ENCODE assay signal across 12 cellular contexts in the genomic region with DNA sequence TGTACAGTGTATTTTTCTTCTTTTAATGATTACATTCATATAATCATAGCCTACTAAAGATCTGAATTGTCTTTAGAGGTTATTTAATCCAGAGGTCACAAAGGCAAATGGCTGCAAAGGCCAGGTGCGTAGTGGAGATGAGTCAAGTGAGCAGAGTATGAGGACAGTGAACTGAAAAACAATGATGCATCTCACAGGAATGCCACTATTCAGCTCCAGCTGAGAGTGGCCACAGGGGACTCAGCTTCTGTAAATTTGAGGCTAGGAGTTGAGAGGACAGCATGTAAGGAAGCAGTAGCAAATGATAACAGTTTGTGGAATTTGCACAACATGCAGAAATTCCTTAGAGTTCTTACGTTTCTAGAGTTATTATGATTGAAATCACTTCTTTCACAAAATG. TPM values are rescaled to one million over a fixed set of nuclear protein-coding genes. Genes with fewer than 3 reads are reported as not detected.
DNase-seq lines count a peak whose midpoint lies in the region; ATAC-seq and TF ChIP-seq lines count a peak whose summit lies in the region.
"Had no signal": no experiment of that assay in that cellular context is flagged by ENCODE, and none has a peak within 500 bp of the region (broad histone marks: within the 10 kb centered on the region; RNA-seq: fewer than 3 reads in every experiment).

No MANE protein-coding gene starts in this region.

- POLR2A ChIA-PET in A673 (lab: Charles Lee; ENCODE audit: low non-redundant PET): no interaction called here
- POLR2A ChIA-PET in WTC11 (lab: Charles Lee): no interaction called here

- no peak overlapping the region for H3K4me3 Mint-ChIP-seq in WTC11

- H3K9me3 ChIP-seq in A673 (ENCODE audit: low read depth, low read length, poor library complexity, severe bottlenecking) (no peaks in the 10 kb centered on the region), HUES64 (ENCODE audit: insufficient read depth, low read depth, low read length) (no peaks in the 10 kb centered on the region), hepatocyte (ENCODE audit: low read depth) (no peaks in the 10 kb centered on the region)

- no peak for TF ChIP-seq CTCF in A673 (conservative IDR thresholded peaks at IDR 0.05; ENCODE audit: low read depth, low read length)
- TF ChIP-seq CTCF in WTC11 (IDR thresholded peaks at IDR 0.05): no peak
- no peak for TF ChIP-seq CTCF in hepatocyte (IDR thresholded peaks at IDR 0.05; ENCODE audit: poor library complexity)
- no peak for TF ChIP-seq CTCF in GM13976 (IDR thresholded peaks at IDR 0.05; ENCODE audit: borderline replicate concordance, control extremely low read depth, extremely low read depth, insufficient read depth, missing control alignments)

- peaks cover 14% of the 10 kb centered on the region for H3K9me3 Mint-ChIP-seq in WTC11

- no peaks in the 10 kb centered on the region for H3K36me3 Mint-ChIP-seq in WTC11

- H2AFZ ChIP-seq in hepatocyte: no peak overlapping the region

- H3K27me3 Mint-ChIP-seq in WTC11 (ENCODE audit: low read depth): no peaks in the 10 kb centered on the region

- H3K4me2 ChIP-seq in hepatocyte: no peak overlapping the region

- DNase-seq in A673 (ENCODE audit: low spot score): peak; percentile 6
- no peak for DNase-seq in WTC11 (ENCODE audit: low spot score)
- DNase-seq in hepatocyte (ENCODE audit: low spot score): peak; percentile 43
- DNase-seq in activated T-cell treated with anti-CD3 and anti-CD28 coated beads for 4 hours: no peak
- no peak for DNase-seq in GM13976 (ENCODE audit: low spot score)
- DNase-seq: activated naive CD4-positive, alpha-beta T cell; NCI-H187 treated with DMSO at 0.1 percent for 48 hours; nucleus accumbens; stimulated activated CD4-positive, alpha-beta T cell treated with anti-CD3 and anti-CD28 coated beads, Interleukin-4, amount 100 ng/mL, for 4 hours had no signal

- H3K9ac ChIP-seq in HUES64 (ENCODE audit: low read depth, low read length): peak overlapping the region; percentile 44; the same call in 1 of the 2 replicates

- no peaks in the 10 kb centered on the region for H3K79me2 ChIP-seq in hepatocyte

- in situ Hi-C loops in GM13976 (cut with MboI; ENCODE audit: low sequenced_read_pairs, unreplicated experiment): no loop called here

- H3K36me3 ChIP-seq in A673 (ENCODE audit: insufficient read depth, low read length, poor library complexity, severe bottlenecking): no peaks in the 10 kb centered on the region
- no peaks in the 10 kb centered on the region for H3K36me3 ChIP-seq in HUES64 (ENCODE audit: insufficient read depth, low read length)
- no peaks in the 10 kb centered on the region for H3K36me3 ChIP-seq in hepatocyte (replicated peaks; ENCODE audit: insufficient read depth, low read depth)

- 51% methylated on average over 1 of the region's 2 CpGs for WGBS in HUES64
- WGBS in hepatocyte (ENCODE audit: low lambda C conversion rate, missing lambda C conversion rate): 31% methylated on average over 2 of the region's 2 CpGs

- no peak overlapping the region for H3K27ac ChIP-seq in A673 (ENCODE audit: low read depth, low read length, poor library complexity, severe bottlenecking)
- H3K27ac ChIP-seq in HUES64 (ENCODE audit: low read depth, low read length): peak overlapping the region; percentile 68
- H3K27ac ChIP-seq in hepatocyte: peak overlapping the region; percentile 32

- ATAC-seq in WTC11 (peak; percentile 89), GM18858 (IDR thresholded peaks at IDR 0.05; ENCODE audit: unreplicated experiment) (no peak), GM21723 (IDR thresholded peaks at IDR 0.05; ENCODE audit: unreplicated experiment) (no peak)

- CTCF ChIA-PET in A673 (lab: Charles Lee): no interaction called here
- CTCF ChIA-PET in WTC11 (lab: Charles Lee): interaction anchor here (1.9 kb wide), 1 partner anchor 120 kb away, joined by 6 read pairs; no protein-coding TSS in a partner anchor

- H3K27me3 ChIP-seq in A673 (replicated peaks; ENCODE audit: insufficient read depth, low read depth, low read length, poor library complexity): no peaks in the 10 kb centered on the region
- H3K27me3 ChIP-seq in HUES64 (ENCODE audit: insufficient read depth, low read length): no peaks in the 10 kb centered on the region
- no peaks in the 10 kb centered on the region for H3K27me3 ChIP-seq in hepatocyte

- H3K9me2 ChIP-seq in hepatocyte (replicated peaks; ENCODE audit: insufficient read depth): no peaks in the 10 kb centered on the region

- intact Hi-C loops in A673 (cut with micrococcal nuclease; ENCODE audit: unreplicated experiment): no loop called here

- H4K20me1 ChIP-seq in hepatocyte (ENCODE audit: insufficient read depth, poor library complexity, severe bottlenecking): no peaks in the 10 kb centered on the region

- BruUV-seq in A673 (replicated peaks; lab: Mats Ljungman, UMichigan): no TSS peak

- H3K27ac Mint-ChIP-seq in WTC11: no peak overlapping the region; the same call in 1 of the 2 replicates

- peaks cover 14% of the 10 kb centered on the region for H3K4me1 Mint-ChIP-seq in WTC11

- no peaks in the 10 kb centered on the region for H3K4me1 ChIP-seq in A673 (ENCODE audit: insufficient read depth, low read length, poor library complexity, severe bottlenecking)
- peaks cover 15% of the 10 kb centered on the region; the same call in 1 of the 2 replicates for H3K4me1 ChIP-seq in HUES64 (ENCODE audit: insufficient read depth, low read length)
- H3K4me1 ChIP-seq in hepatocyte (ENCODE audit: insufficient read depth): peaks cover 10% of the 10 kb centered on the region

- no peak overlapping the region for H3K4me3 ChIP-seq in A673 (ENCODE audit: low read depth, low read length, poor library complexity, severe bottlenecking)
- H3K4me3 ChIP-seq in HUES64 (ENCODE audit: low read length): no peak overlapping the region
- no peak overlapping the region for H3K4me3 ChIP-seq in hepatocyte

TF ChIP-seq in WTC11, 78 proteins besides CTCF, POLR2A, EP300 and RAD21 (continues in another document):
- TF ChIP-seq SP1 (CRISPR knock-in tag; conservative IDR thresholded peaks at IDR 0.05) (no peak), ZNF121 (CRISPR knock-in tag; IDR thresholded peaks at IDR 0.05) (no peak), KAT7 (CRISPR knock-in tag; IDR thresholded peaks at IDR 0.05; ENCODE audit: borderline replicate concordance) (no peak), FOXK1 (CRISPR knock-in tag; IDR thresholded peaks at IDR 0.05) (no peak), GABPB1 (CRISPR knock-in tag; IDR thresholded peaks at IDR 0.05) (no peak), TEAD1 (CRISPR knock-in tag; IDR thresholded peaks at IDR 0.05) (no peak)
- TF ChIP-seq, protein P1, sequence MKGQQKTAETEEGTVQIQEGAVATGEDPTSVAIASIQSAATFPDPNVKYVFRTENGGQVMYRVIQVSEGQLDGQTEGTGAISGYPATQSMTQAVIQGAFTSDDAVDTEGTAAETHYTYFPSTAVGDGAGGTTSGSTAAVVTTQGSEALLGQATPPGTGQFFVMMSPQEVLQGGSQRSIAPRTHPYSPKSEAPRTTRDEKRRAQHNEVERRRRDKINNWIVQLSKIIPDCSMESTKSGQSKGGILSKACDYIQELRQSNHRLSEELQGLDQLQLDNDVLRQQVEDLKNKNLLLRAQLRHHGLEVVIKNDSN (CRISPR knock-in tag; IDR thresholded peaks at IDR 0.05): no peak
- TF ChIP-seq, protein P2, sequence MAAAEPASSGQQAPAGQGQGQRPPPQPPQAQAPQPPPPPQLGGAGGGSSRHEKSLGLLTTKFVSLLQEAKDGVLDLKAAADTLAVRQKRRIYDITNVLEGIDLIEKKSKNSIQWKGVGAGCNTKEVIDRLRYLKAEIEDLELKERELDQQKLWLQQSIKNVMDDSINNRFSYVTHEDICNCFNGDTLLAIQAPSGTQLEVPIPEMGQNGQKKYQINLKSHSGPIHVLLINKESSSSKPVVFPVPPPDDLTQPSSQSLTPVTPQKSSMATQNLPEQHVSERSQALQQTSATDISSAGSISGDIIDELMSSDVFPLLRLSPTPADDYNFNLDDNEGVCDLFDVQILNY (CRISPR knock-in tag; IDR thresholded peaks at IDR 0.05): no peak
- TF ChIP-seq, protein P3, sequence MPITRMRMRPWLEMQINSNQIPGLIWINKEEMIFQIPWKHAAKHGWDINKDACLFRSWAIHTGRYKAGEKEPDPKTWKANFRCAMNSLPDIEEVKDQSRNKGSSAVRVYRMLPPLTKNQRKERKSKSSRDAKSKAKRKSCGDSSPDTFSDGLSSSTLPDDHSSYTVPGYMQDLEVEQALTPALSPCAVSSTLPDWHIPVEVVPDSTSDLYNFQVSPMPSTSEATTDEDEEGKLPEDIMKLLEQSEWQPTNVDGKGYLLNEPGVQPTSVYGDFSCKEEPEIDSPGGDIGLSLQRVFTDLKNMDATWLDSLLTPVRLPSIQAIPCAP (CRISPR knock-in tag; IDR thresholded peaks at IDR 0.05): no peak

RNA-seq across cellular contexts. Expression of a gene that starts 50.4 kb away (rescaled TPM):
- total RNA-seq in A673 (2021): 0.11 and 0.32 TPM in 2 replicates
- 0.05 TPM for polyA plus RNA-seq in HUES64 (2013, experiment 1 of 2)
- not detected for polyA plus RNA-seq in HUES64 (2013, experiment 2 of 2)
- 0.02 to 0.05 TPM in 2 of 3 replicates, not detected in the other for total RNA-seq in WTC11 (2021)
- 0.08 and 1.1 TPM in 2 replicates for total RNA-seq in hepatocyte
- 0.11 TPM in 2 replicates for polyA plus RNA-seq in hepatocyte

Comparison
In these comparisons a context has a peak if more than half of its experiments do, and no peak if none do; other contexts are left out.
1. DNase-seq: peak in A673 (single experiment) and hepatocyte (single experiment); none in WTC11 (single experiment), activated T-cell treated with anti-CD3 and anti-CD28 coated beads for 4 hours (single experiment) and GM13976 (single experiment).